ENCODE assay signal across 1 cellular context in genomic region chrX:47483310-47484268, GRCh38.
TF ChIP-seq lines count a peak whose summit lies in the region.

No MANE protein-coding gene starts in this region.

TF ChIP-seq in HEK293, 187 proteins besides CTCF, POLR2A, EP300 and RAD21 (continued from another document):
- TF ChIP-seq, protein P1, sequence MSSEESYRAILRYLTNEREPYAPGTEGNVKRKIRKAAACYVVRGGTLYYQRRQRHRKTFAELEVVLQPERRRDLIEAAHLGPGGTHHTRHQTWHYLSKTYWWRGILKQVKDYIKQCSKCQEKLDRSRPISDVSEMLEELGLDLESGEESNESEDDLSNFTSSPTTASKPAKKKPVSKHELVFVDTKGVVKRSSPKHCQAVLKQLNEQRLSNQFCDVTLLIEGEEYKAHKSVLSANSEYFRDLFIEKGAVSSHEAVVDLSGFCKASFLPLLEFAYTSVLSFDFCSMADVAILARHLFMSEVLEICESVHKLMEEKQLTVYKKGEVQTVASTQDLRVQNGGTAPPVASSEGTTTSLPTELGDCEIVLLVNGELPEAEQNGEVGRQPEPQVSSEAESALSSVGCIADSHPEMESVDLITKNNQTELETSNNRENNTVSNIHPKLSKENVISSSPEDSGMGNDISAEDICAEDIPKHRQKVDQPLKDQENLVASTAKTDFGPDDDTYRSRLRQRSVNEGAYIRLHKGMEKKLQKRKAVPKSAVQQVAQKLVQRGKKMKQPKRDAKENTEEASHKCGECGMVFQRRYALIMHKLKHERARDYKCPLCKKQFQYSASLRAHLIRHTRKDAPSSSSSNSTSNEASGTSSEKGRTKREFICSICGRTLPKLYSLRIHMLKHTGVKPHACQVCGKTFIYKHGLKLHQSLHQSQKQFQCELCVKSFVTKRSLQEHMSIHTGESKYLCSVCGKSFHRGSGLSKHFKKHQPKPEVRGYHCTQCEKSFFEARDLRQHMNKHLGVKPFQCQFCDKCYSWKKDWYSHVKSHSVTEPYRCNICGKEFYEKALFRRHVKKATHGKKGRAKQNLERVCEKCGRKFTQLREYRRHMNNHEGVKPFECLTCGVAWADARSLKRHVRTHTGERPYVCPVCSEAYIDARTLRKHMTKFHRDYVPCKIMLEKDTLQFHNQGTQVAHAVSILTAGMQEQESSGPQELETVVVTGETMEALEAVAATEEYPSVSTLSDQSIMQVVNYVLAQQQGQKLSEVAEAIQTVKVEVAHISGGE (tag by site-specific recombination; conservative IDR thresholded peaks at IDR 0.05; ENCODE audit: low read depth), result no peak; the same call in 1 of the 2 replicates
- no peak for TF ChIP-seq ZNF549 (tag by site-specific recombination; IDR thresholded peaks at IDR 0.05)
- no peak for TF ChIP-seq ZNF747 (tag by site-specific recombination; IDR thresholded peaks at IDR 0.05)
- no peak for TF ChIP-seq ZNF555 (tag by site-specific recombination; conservative IDR thresholded peaks at IDR 0.05)
- TF ChIP-seq ZNF366 (tag by site-specific recombination; conservative IDR thresholded peaks at IDR 0.05), result no peak
- TF ChIP-seq, protein P2, sequence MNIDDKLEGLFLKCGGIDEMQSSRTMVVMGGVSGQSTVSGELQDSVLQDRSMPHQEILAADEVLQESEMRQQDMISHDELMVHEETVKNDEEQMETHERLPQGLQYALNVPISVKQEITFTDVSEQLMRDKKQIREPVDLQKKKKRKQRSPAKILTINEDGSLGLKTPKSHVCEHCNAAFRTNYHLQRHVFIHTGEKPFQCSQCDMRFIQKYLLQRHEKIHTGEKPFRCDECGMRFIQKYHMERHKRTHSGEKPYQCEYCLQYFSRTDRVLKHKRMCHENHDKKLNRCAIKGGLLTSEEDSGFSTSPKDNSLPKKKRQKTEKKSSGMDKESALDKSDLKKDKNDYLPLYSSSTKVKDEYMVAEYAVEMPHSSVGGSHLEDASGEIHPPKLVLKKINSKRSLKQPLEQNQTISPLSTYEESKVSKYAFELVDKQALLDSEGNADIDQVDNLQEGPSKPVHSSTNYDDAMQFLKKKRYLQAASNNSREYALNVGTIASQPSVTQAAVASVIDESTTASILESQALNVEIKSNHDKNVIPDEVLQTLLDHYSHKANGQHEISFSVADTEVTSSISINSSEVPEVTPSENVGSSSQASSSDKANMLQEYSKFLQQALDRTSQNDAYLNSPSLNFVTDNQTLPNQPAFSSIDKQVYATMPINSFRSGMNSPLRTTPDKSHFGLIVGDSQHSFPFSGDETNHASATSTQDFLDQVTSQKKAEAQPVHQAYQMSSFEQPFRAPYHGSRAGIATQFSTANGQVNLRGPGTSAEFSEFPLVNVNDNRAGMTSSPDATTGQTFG (tag by site-specific recombination; IDR thresholded peaks at IDR 0.05; ENCODE audit: borderline replicate concordance), result no peak
- no peak for TF ChIP-seq ZNF785 (tag by site-specific recombination; IDR thresholded peaks at IDR 0.05)
- peak; percentile 26; the same call in 1 of the 2 replicates for TF ChIP-seq ZNF561 (tag by site-specific recombination; IDR thresholded peaks at IDR 0.05; ENCODE audit: borderline replicate concordance)
- TF ChIP-seq ZBTB17 (tag by site-specific recombination; IDR thresholded peaks at IDR 0.05), result peak; percentile 77
- no peak for TF ChIP-seq WT1 (tag by site-specific recombination; IDR thresholded peaks at IDR 0.05)
- TF ChIP-seq, protein P3, sequence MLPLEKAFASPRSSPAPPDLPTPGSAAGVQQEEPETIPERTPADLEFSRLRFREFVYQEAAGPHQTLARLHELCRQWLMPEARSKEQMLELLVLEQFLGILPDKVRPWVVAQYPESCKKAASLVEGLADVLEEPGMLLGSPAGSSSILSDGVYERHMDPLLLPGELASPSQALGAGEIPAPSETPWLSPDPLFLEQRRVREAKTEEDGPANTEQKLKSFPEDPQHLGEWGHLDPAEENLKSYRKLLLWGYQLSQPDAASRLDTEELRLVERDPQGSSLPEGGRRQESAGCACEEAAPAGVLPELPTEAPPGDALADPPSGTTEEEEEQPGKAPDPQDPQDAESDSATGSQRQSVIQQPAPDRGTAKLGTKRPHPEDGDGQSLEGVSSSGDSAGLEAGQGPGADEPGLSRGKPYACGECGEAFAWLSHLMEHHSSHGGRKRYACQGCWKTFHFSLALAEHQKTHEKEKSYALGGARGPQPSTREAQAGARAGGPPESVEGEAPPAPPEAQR (tag by site-specific recombination; IDR thresholded peaks at IDR 0.05), result no peak
- TF ChIP-seq EGR2 (tag by site-specific recombination; IDR thresholded peaks at IDR 0.05; ENCODE audit: low read depth), result no peak
- 0 out of 2 replicates have a peak, but pooled peaks have one; percentile 50 for TF ChIP-seq GFI1B (tag by site-specific recombination; IDR thresholded peaks at IDR 0.05)
- TF ChIP-seq FEZF1 (tag by site-specific recombination; IDR thresholded peaks at IDR 0.05), result no peak
- no peak for TF ChIP-seq ZNF600 (tag by site-specific recombination; IDR thresholded peaks at IDR 0.05)
- no peak for TF ChIP-seq ZNF157 (tag by site-specific recombination; IDR thresholded peaks at IDR 0.05)
- no peak for TF ChIP-seq ZNF394 (tag by site-specific recombination; IDR thresholded peaks at IDR 0.05; ENCODE audit: borderline replicate concordance)
- TF ChIP-seq OVOL3 (tag by site-specific recombination; IDR thresholded peaks at IDR 0.05), result no peak
- TF ChIP-seq ZNF324 (tag by site-specific recombination; IDR thresholded peaks at IDR 0.05), result no peak
- no peak for TF ChIP-seq TCF7L2 (IDR thresholded peaks at IDR 0.05; ENCODE audit: borderline replicate concordance, low read depth, low read length)
- TF ChIP-seq, protein P4, sequence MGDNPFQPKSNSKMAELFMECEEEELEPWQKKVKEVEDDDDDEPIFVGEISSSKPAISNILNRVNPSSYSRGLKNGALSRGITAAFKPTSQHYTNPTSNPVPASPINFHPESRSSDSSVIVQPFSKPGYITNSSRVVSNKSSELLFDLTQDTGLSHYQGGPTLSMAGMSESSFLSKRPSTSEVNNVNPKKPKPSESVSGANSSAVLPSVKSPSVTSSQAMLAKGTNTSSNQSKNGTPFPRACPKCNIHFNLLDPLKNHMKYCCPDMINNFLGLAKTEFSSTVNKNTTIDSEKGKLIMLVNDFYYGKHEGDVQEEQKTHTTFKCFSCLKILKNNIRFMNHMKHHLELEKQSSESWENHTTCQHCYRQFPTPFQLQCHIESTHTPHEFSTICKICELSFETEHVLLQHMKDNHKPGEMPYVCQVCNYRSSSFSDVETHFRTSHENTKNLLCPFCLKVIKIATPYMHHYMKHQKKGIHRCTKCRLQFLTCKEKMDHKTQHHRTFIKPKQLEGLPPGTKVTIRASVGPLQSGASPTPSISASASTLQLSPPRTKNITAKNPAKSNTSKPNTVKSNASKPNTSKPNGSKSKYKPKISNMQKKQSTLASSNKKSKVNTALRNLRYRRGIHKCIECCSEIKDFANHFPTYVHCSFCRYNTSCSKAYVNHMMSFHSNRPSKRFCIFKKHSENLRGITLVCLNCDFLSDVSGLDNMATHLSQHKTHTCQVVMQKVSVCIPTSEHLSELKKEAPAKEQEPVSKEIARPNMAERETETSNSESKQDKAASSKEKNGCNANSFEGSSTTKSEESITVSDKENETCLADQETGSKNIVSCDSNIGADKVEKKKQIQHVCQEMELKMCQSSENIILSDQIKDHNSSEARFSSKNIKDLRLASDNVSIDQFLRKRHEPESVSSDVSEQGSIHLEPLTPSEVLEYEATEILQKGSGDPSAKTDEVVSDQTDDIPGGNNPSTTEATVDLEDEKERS (tag by site-specific recombination; IDR thresholded peaks at IDR 0.05), result no peak
- peak; percentile 52 for TF ChIP-seq ZNF335 (tag by site-specific recombination; conservative IDR thresholded peaks at IDR 0.05)
- no peak for TF ChIP-seq ZNF292 (tag by site-specific recombination; IDR thresholded peaks at IDR 0.05; ENCODE audit: borderline replicate concordance, low read depth)
- no peak for TF ChIP-seq ZSCAN16 (tag by site-specific recombination; IDR thresholded peaks at IDR 0.05)
- TF ChIP-seq ZBTB21 (tag by site-specific recombination; IDR thresholded peaks at IDR 0.05), result no peak
- no peak for TF ChIP-seq KLF1 (tag by site-specific recombination; IDR thresholded peaks at IDR 0.05)
- TF ChIP-seq ZNF776 (tag by site-specific recombination; IDR thresholded peaks at IDR 0.05; ENCODE audit: borderline replicate concordance), result no peak
- TF ChIP-seq ZNF391 (tag by site-specific recombination; IDR thresholded peaks at IDR 0.05; ENCODE audit: borderline replicate concordance, low read depth), result no peak
- no peak for TF ChIP-seq GLI2 (tag by site-specific recombination; IDR thresholded peaks at IDR 0.05; ENCODE audit: borderline replicate concordance, low read depth)
- no peak for TF ChIP-seq ZNF621 (tag by site-specific recombination; IDR thresholded peaks at IDR 0.05)
- peak; percentile 61 for TF ChIP-seq ZBTB20 (tag by site-specific recombination; IDR thresholded peaks at IDR 0.05)
- no peak for TF ChIP-seq ZNF239 (tag by site-specific recombination; IDR thresholded peaks at IDR 0.05)
